16 cellular contexts compared by ENCODE assay signal in genomic region chr17:57557363-57557762, GRCh38.
DNase-seq lines count a peak whose midpoint lies in the region; ATAC-seq, FAIRE-seq and TF ChIP-seq lines count a peak whose summit lies in the region.
"Had no signal": no experiment of that assay in that cellular context is flagged by ENCODE, and none has a peak within 500 bp of the region (broad histone marks: within the 10 kb centered on the region; RNA-seq: fewer than 3 reads in every experiment).

No MANE protein-coding gene starts in this region.

- intact Hi-C loops in GM12878 (cut with micrococcal nuclease; ENCODE audit: unreplicated experiment) (no loop called here), mucosa of descending colon (cut with DNase I, micrococcal nuclease) (no loop called here)

- H3K9ac ChIP-seq in GM12878 (ENCODE audit: control insufficient read depth, insufficient read depth, low read length): no peak overlapping the region
- H3K9ac ChIP-seq: GM23248 had no signal

- SMC1A ChIA-PET in GM12878 (lab: Charles Lee; ENCODE audit: uncharacterized antibody, unreplicated experiment): interaction anchor here (1.0 kb wide), 1 partner anchor 19 kb away, joined by 3 read pairs; no protein-coding TSS in a partner anchor

- no peaks in the 10 kb centered on the region for H4K20me1 ChIP-seq in GM12878 (ENCODE audit: control insufficient read depth, insufficient read depth)

- TF ChIP-seq RAD21 in GM12878 (IDR thresholded peaks at IDR 0.05; ENCODE audit: insufficient read depth, low read depth, low read length): no peak

- H3K4me1 ChIP-seq in GM12878 (ENCODE audit: control insufficient read depth, insufficient read depth, low read length): peaks cover 20% of the 10 kb centered on the region
- peaks cover 58% of the 10 kb centered on the region for H3K4me1 ChIP-seq in mesodermal cell (ENCODE audit: control insufficient read depth, insufficient read depth, low read length, poor library complexity, severe bottlenecking)
- peaks cover 55% of the 10 kb centered on the region for H3K4me1 ChIP-seq in thymus (ENCODE audit: control insufficient read depth, insufficient read depth, low read length)
- no peaks in the 10 kb centered on the region for H3K4me1 ChIP-seq in mucosa of descending colon (ENCODE audit: low read depth)
- H3K4me1 ChIP-seq: lower lobe of right lung, pancreas had no signal

- no peaks in the 10 kb centered on the region for H3K9me3 ChIP-seq in GM12878 (replicated peaks; ENCODE audit: control insufficient read depth, insufficient read depth, low read length)
- H3K9me3 ChIP-seq in mesodermal cell (ENCODE audit: control insufficient read depth, low read length): no peaks in the 10 kb centered on the region
- H3K9me3 ChIP-seq in thymus (ENCODE audit: control insufficient read depth): no peaks in the 10 kb centered on the region
- no peaks in the 10 kb centered on the region for H3K9me3 ChIP-seq in mucosa of descending colon
- H3K9me3 ChIP-seq: lower lobe of right lung, pancreas, transverse colon had no signal

- H3K27ac ChIP-seq in GM12878 (ENCODE audit: control insufficient read depth, insufficient read depth) (peak overlapping the region; percentile 9; the same call in 1 of the 2 replicates), mesodermal cell (ENCODE audit: low read depth, low read length, severe bottlenecking) (peak overlapping the region; percentile 41), thymus (ENCODE audit: low read depth) (peak overlapping the region; percentile 74)
- H3K27ac ChIP-seq: GM23248, lower lobe of right lung, pancreas, transverse colon had no signal

- no peak overlapping the region for H3K4me2 ChIP-seq in GM12878 (ENCODE audit: control insufficient read depth, insufficient read depth)

- CTCF ChIA-PET in GM12878 (lab: Yijun Ruan, JAX): interaction anchor here (1.1 kb wide), 1 partner anchor 190 kb away, joined by 4 read pairs; no protein-coding TSS in a partner anchor

- H2AFZ ChIP-seq in GM12878 (ENCODE audit: control insufficient read depth, low read depth, low read length): no peak overlapping the region
- H2AFZ ChIP-seq: GM23248 had no signal

- BruUV-seq in GM12878 (replicated peaks; lab: Mats Ljungman, UMichigan): no TSS peak

- no peaks in the 10 kb centered on the region for H3K27me3 ChIP-seq in GM12878 (replicated peaks in 1 of 2; ENCODE audit: control insufficient read depth in 2 of 2, insufficient read depth in 2 of 2, low read length in 1 of 2)
- no peaks in the 10 kb centered on the region for H3K27me3 ChIP-seq in thymus (ENCODE audit: control insufficient read depth, insufficient read depth)
- H3K27me3 ChIP-seq: pancreas, transverse colon had no signal

- TF ChIP-seq CTCF in GM12878 (IDR thresholded peaks at IDR 0.05 in 2 of 3, conservative IDR thresholded peaks at IDR 0.05 in 1 of 3; ENCODE audit: control insufficient read depth in 2 of 3, extremely low read depth in 1 of 3, insufficient read depth in 1 of 3, low read depth in 3 of 3, low read length in 3 of 3) (no peak), mucosa of descending colon (IDR thresholded peaks at IDR 0.05) (no peak)

- RAD21 ChIA-PET in GM12878 (lab: Charles Lee; ENCODE audit: unreplicated experiment): no interaction called here

- H3K36me3 ChIP-seq in GM12878 (ENCODE audit: control insufficient read depth in 2 of 2, insufficient read depth in 2 of 2, low read length in 1 of 2) (peaks cover 4 to 7% of the 10 kb centered on the region in 2 experiments; a peak in 2 of 4 replicates), mesodermal cell (ENCODE audit: control insufficient read depth, insufficient read depth, low read length) (peaks cover 39% of the 10 kb centered on the region), thymus (ENCODE audit: control insufficient read depth, insufficient read depth) (peaks cover 4% of the 10 kb centered on the region), mucosa of descending colon (ENCODE audit: low read depth) (no peaks in the 10 kb centered on the region)
- H3K36me3 ChIP-seq: lower lobe of right lung, pancreas, transverse colon had no signal

- DNase-seq in HS-27A (ENCODE audit: low read depth) (peak; percentile 22), GM12878 (ENCODE audit: low read depth, low spot score) (no peak), LoVo (ENCODE audit: low spot score) (no peak), DMS53 treated with DMSO at 0.1 percent for 48 hours (lab: John Stamatoyannopoulos, UW; ENCODE audit: unreplicated experiment) (no peak), mucosa of descending colon (no peak)
- DNase-seq: activated CD4-positive, alpha-beta T cell treated with anti-CD3 and anti-CD28 coated beads for 4 hours; activated naive CD8-positive, alpha-beta T cell treated with anti-CD3 and anti-CD28 coated beads, Interleukin-2, amount 10 ng/mL, durations not matched to agents 7 days and 5 days; GF-D8; lower lobe of right lung; NCI-H510A; pancreas; transverse colon had no signal

- POLR2A ChIA-PET in GM12878 (lab: Charles Lee): no interaction called here

- ATAC-seq in GM12878: no peak
- no peak for ATAC-seq in mucosa of descending colon
- ATAC-seq: pancreas had no signal

- TF ChIP-seq POLR2A in GM12878 (IDR thresholded peaks at IDR 0.05; ENCODE audit: low read depth, low read length): no peak

- WGBS in GM12878 (ENCODE audit: insufficient coverage, insufficient replicate concordance, low lambda C conversion rate, missing lambda C conversion rate): 96% methylated on average over 4 of the region's 4 CpGs
- WGBS in mesodermal cell (ENCODE audit: insufficient coverage in 2 of 2), 2 experiments: 94 to 97% methylated on average over 4 of the region's 4 CpGs
- WGBS in thymus: 92% methylated on average over 4 of the region's 4 CpGs

- no peak for TF ChIP-seq EP300 in GM12878 (IDR thresholded peaks at IDR 0.05; ENCODE audit: borderline replicate concordance in 1 of 2, control insufficient read depth in 1 of 2, low read depth in 2 of 2, low read length in 2 of 2)

- H3K79me2 ChIP-seq in GM12878 (ENCODE audit: control insufficient read depth, insufficient read depth, low read length): peaks cover 10% of the 10 kb centered on the region

- no peak for FAIRE-seq in GM12878 (lab: Jason Lieb, UNC)
- FAIRE-seq: colon, pancreas had no signal

- H3K4me3 ChIP-seq in GM12878: no peak overlapping the region
- H3K4me3 ChIP-seq in mesodermal cell (ENCODE audit: extremely low read depth, insufficient read depth, low read length, poor library complexity, severe bottlenecking): no peak overlapping the region
- no peak overlapping the region for H3K4me3 ChIP-seq in thymus (ENCODE audit: low read length)
- H3K4me3 ChIP-seq in mucosa of descending colon: no peak overlapping the region
- H3K4me3 ChIP-seq: GM23248, lower lobe of right lung, pancreas, transverse colon had no signal

- in situ Hi-C loops in GM12878 (cut with MboI): no loop called here

TF ChIP-seq in GM12878, 131 proteins besides CTCF, POLR2A, EP300 and RAD21 (continues in another document):
- TF ChIP-seq ZBTB33 (IDR thresholded peaks at IDR 0.05): no peak
- no peak for TF ChIP-seq CEBPB (IDR thresholded peaks at IDR 0.05; ENCODE audit: borderline replicate concordance in 1 of 2, low read depth in 2 of 2, low read length in 2 of 2)
- no peak for TF ChIP-seq TCF7 (IDR thresholded peaks at IDR 0.05; ENCODE audit: borderline replicate concordance)
- TF ChIP-seq, protein P1, sequence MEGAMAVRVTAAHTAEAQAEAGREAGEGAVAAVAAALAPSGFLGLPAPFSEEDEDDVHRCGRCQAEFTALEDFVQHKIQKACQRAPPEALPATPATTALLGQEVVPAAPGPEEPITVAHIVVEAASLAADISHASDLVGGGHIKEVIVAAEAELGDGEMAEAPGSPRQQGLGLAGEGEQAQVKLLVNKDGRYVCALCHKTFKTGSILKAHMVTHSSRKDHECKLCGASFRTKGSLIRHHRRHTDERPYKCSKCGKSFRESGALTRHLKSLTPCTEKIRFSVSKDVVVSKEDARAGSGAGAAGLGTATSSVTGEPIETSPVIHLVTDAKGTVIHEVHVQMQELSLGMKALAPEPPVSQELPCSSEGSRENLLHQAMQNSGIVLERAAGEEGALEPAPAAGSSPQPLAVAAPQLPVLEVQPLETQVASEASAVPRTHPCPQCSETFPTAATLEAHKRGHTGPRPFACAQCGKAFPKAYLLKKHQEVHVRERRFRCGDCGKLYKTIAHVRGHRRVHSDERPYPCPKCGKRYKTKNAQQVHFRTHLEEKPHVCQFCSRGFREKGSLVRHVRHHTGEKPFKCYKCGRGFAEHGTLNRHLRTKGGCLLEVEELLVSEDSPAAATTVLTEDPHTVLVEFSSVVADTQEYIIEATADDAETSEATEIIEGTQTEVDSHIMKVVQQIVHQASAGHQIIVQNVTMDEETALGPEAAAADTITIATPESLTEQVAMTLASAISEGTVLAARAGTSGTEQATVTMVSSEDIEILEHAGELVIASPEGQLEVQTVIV (IDR thresholded peaks at IDR 0.05; ENCODE audit: borderline replicate concordance, partially characterized antibody): no peak
- TF ChIP-seq ASH2L (IDR thresholded peaks at IDR 0.05; ENCODE audit: borderline replicate concordance, low read depth): no peak
- no peak for TF ChIP-seq PBX3 (IDR thresholded peaks at IDR 0.05; ENCODE audit: insufficient replicate concordance, low read depth, low read length)
- no peak for TF ChIP-seq MEF2A (IDR thresholded peaks at IDR 0.05; ENCODE audit: insufficient read depth, low read depth, low read length)
- TF ChIP-seq RUNX3 (IDR thresholded peaks at IDR 0.05; ENCODE audit: low read length): no peak

Comparison
In these comparisons a context has a peak if more than half of its experiments do, and no peak if none do; other contexts are left out.
1. H3K27ac ChIP-seq: peak in every context shown above with its lines; median percentile 74 in thymus; 41 in mesodermal cell; 9 in GM12878.